Comparison of ENCODE assay signal across 1 cellular context in the genomic region with DNA sequence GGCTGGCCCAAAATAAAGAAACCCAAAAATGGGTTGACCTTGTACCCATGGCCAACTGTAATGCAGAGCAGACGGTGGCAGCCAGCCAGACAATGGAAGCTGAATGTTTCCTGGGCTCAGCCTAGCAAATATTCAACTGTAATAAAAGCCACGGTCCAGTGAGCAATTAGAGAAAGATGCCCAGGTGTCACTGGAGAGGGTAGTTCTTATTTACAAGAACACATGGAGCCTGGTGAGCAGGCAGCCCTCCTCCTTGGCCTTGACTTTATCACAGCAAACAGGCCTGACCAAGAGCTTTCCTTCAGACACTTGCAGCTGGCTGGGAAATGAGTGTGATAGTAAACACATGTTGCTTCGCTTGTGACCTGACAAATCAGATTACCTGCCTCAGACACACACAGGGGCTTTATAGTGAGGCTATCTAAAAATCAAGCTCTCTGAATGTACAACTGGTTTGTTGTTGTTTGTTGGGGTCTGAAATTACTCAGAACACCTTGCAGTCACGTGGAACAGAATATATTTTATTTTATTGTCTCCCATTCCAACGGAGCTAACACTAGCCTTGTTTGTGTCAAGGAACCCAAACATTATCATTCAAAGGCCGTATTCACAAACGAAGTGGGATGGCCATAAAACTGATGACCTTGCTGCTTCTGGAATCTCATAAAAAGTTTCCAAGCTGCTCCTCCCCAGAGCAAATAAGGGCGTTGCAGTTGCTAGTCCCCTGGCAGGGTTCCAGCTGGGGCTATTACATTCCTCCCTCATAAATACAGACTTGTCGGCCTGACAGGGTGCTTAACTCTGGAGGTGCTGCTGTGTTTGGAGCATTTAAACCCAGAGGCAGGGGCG.
TF ChIP-seq lines count a peak whose summit lies in the region.

No MANE protein-coding gene starts in this region.

TF ChIP-seq in HepG2, 621 proteins besides CTCF, POLR2A, EP300 and RAD21 (continued from another document):
- TF ChIP-seq, protein P1, sequence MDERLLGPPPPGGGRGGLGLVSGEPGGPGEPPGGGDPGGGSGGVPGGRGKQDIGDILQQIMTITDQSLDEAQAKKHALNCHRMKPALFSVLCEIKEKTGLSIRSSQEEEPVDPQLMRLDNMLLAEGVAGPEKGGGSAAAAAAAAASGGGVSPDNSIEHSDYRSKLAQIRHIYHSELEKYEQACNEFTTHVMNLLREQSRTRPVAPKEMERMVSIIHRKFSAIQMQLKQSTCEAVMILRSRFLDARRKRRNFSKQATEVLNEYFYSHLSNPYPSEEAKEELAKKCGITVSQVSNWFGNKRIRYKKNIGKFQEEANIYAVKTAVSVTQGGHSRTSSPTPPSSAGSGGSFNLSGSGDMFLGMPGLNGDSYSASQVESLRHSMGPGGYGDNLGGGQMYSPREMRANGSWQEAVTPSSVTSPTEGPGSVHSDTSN (CRISPR knock-in tag; IDR thresholded peaks at IDR 0.05): no peak
- peak; percentile 89 for TF ChIP-seq ISL2 (CRISPR knock-in tag; IDR thresholded peaks at IDR 0.05)
- TF ChIP-seq, protein P2, sequence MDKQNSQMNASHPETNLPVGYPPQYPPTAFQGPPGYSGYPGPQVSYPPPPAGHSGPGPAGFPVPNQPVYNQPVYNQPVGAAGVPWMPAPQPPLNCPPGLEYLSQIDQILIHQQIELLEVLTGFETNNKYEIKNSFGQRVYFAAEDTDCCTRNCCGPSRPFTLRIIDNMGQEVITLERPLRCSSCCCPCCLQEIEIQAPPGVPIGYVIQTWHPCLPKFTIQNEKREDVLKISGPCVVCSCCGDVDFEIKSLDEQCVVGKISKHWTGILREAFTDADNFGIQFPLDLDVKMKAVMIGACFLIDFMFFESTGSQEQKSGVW (CRISPR knock-in tag; IDR thresholded peaks at IDR 0.05; ENCODE audit: borderline replicate concordance): no peak
- 0 out of 2 replicates have a peak, but pooled peaks have one; percentile 19 for TF ChIP-seq NR2C2 (CRISPR knock-in tag; IDR thresholded peaks at IDR 0.05; ENCODE audit: borderline replicate concordance)
- peak; percentile 38; the same call in 1 of the 2 replicates for TF ChIP-seq FOSL2 (CRISPR knock-in tag; IDR thresholded peaks at IDR 0.05)
- TF ChIP-seq KLF16 (CRISPR knock-in tag; IDR thresholded peaks at IDR 0.05): peak in 1 of 2 experiments; percentile 22; a peak in 1 of 4 replicates
- TF ChIP-seq, protein P3, sequence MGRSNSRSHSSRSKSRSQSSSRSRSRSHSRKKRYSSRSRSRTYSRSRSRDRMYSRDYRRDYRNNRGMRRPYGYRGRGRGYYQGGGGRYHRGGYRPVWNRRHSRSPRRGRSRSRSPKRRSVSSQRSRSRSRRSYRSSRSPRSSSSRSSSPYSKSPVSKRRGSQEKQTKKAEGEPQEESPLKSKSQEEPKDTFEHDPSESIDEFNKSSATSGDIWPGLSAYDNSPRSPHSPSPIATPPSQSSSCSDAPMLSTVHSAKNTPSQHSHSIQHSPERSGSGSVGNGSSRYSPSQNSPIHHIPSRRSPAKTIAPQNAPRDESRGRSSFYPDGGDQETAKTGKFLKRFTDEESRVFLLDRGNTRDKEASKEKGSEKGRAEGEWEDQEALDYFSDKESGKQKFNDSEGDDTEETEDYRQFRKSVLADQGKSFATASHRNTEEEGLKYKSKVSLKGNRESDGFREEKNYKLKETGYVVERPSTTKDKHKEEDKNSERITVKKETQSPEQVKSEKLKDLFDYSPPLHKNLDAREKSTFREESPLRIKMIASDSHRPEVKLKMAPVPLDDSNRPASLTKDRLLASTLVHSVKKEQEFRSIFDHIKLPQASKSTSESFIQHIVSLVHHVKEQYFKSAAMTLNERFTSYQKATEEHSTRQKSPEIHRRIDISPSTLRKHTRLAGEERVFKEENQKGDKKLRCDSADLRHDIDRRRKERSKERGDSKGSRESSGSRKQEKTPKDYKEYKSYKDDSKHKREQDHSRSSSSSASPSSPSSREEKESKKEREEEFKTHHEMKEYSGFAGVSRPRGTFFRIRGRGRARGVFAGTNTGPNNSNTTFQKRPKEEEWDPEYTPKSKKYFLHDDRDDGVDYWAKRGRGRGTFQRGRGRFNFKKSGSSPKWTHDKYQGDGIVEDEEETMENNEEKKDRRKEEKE (IDR thresholded peaks at IDR 0.05): no peak
- no peak for TF ChIP-seq CC2D1A (CRISPR knock-in tag; IDR thresholded peaks at IDR 0.05)
- peak; percentile 68 for TF ChIP-seq GATAD2A (CRISPR knock-in tag; IDR thresholded peaks at IDR 0.05)
- peak; percentile 77; the same call in 1 of the 2 replicates for TF ChIP-seq SOX5 (CRISPR knock-in tag; IDR thresholded peaks at IDR 0.05; ENCODE audit: borderline replicate concordance)
- TF ChIP-seq, protein P4, sequence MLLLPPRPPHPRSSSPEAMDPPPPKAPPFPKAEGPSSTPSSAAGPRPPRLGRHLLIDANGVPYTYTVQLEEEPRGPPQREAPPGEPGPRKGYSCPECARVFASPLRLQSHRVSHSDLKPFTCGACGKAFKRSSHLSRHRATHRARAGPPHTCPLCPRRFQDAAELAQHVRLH (CRISPR knock-in tag; IDR thresholded peaks at IDR 0.05; ENCODE audit: borderline replicate concordance, low read depth): no peak
- TF ChIP-seq, protein P5, sequence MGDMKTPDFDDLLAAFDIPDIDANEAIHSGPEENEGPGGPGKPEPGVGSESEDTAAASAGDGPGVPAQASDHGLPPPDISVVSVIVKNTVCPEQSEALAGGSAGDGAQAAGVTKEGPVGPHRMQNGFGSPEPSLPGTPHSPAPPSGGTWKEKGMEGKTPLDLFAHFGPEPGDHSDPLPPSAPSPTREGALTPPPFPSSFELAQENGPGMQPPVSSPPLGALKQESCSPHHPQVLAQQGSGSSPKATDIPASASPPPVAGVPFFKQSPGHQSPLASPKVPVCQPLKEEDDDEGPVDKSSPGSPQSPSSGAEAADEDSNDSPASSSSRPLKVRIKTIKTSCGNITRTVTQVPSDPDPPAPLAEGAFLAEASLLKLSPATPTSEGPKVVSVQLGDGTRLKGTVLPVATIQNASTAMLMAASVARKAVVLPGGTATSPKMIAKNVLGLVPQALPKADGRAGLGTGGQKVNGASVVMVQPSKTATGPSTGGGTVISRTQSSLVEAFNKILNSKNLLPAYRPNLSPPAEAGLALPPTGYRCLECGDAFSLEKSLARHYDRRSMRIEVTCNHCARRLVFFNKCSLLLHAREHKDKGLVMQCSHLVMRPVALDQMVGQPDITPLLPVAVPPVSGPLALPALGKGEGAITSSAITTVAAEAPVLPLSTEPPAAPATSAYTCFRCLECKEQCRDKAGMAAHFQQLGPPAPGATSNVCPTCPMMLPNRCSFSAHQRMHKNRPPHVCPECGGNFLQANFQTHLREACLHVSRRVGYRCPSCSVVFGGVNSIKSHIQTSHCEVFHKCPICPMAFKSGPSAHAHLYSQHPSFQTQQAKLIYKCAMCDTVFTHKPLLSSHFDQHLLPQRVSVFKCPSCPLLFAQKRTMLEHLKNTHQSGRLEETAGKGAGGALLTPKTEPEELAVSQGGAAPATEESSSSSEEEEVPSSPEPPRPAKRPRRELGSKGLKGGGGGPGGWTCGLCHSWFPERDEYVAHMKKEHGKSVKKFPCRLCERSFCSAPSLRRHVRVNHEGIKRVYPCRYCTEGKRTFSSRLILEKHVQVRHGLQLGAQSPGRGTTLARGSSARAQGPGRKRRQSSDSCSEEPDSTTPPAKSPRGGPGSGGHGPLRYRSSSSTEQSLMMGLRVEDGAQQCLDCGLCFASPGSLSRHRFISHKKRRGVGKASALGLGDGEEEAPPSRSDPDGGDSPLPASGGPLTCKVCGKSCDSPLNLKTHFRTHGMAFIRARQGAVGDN (CRISPR knock-in tag; IDR thresholded peaks at IDR 0.05): no peak
- peak; percentile 22; the same call in 1 of the 2 replicates for TF ChIP-seq KMT2B (CRISPR knock-in tag; IDR thresholded peaks at IDR 0.05)
- TF ChIP-seq, protein P6, sequence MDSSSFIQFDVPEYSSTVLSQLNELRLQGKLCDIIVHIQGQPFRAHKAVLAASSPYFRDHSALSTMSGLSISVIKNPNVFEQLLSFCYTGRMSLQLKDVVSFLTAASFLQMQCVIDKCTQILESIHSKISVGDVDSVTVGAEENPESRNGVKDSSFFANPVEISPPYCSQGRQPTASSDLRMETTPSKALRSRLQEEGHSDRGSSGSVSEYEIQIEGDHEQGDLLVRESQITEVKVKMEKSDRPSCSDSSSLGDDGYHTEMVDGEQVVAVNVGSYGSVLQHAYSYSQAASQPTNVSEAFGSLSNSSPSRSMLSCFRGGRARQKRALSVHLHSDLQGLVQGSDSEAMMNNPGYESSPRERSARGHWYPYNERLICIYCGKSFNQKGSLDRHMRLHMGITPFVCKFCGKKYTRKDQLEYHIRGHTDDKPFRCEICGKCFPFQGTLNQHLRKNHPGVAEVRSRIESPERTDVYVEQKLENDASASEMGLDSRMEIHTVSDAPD (CRISPR knock-in tag; IDR thresholded peaks at IDR 0.05): no peak
- no peak for TF ChIP-seq ZBTB42 (CRISPR knock-in tag; IDR thresholded peaks at IDR 0.05)
- TF ChIP-seq SALL1 (CRISPR knock-in tag; IDR thresholded peaks at IDR 0.05): peak; percentile 92
- TF ChIP-seq ZMYM3 (CRISPR knock-in tag; IDR thresholded peaks at IDR 0.05): 0 out of 2 replicates have a peak, but pooled peaks have one; percentile 54
- 0 out of 2 replicates have a peak, but pooled peaks have one; percentile 17 for TF ChIP-seq ZNF556 (CRISPR knock-in tag; IDR thresholded peaks at IDR 0.05; ENCODE audit: borderline replicate concordance)
- TF ChIP-seq SAP130 (CRISPR knock-in tag; IDR thresholded peaks at IDR 0.05; ENCODE audit: low read depth): peak; percentile 50
- peak; percentile 51; the same call in 1 of the 2 replicates for TF ChIP-seq HDAC2 (CRISPR knock-in tag; IDR thresholded peaks at IDR 0.05)
- TF ChIP-seq ZNF317 (CRISPR knock-in tag; IDR thresholded peaks at IDR 0.05): 0 out of 2 replicates have a peak, but pooled peaks have one; percentile 50
- TF ChIP-seq MLLT10 (CRISPR knock-in tag; IDR thresholded peaks at IDR 0.05): no peak
